ENCODE assay signal across 2 cellular contexts in genomic region chr7:147636553-147636952, GRCh38.
A peak's percentile ranks its signal among the peaks of the same experiment; 100 is the strongest.
TF ChIP-seq lines count a peak whose summit lies in the region.

No MANE protein-coding gene starts in this region.

TF ChIP-seq in HepG2, 621 proteins besides CTCF, POLR2A, EP300 and RAD21 (continued from another document):
- no peak for TF ChIP-seq PTBP1 (IDR thresholded peaks at IDR 0.05; ENCODE audit: low read depth, low read length, poor library complexity, severe bottlenecking)
TF ChIP-seq in HepG2: peak in this region for 1.

TF ChIP-seq in K562, 482 proteins besides CTCF, POLR2A, EP300 and RAD21 (continued from another document):
- no peak for TF ChIP-seq E2F3 (CRISPR knock-in tag; IDR thresholded peaks at IDR 0.05)
- no peak for TF ChIP-seq CAMTA2 (CRISPR knock-in tag; conservative IDR thresholded peaks at IDR 0.05)
- no peak for TF ChIP-seq GTF2A2 (tag; IDR thresholded peaks at IDR 0.05)
- TF ChIP-seq HEY1 (CRISPR knock-in tag; IDR thresholded peaks at IDR 0.05; ENCODE audit: borderline replicate concordance) = no peak
- no peak for TF ChIP-seq CEBPG (CRISPR knock-in tag; IDR thresholded peaks at IDR 0.05)
- TF ChIP-seq CEBPG (tag; conservative IDR thresholded peaks at IDR 0.05 in 1 of 2, IDR thresholded peaks at IDR 0.05 in 1 of 2) = peak in 1 of 2 experiments; percentile 78; a peak in 2 of 4 replicates
- no peak for TF ChIP-seq TCF7 (IDR thresholded peaks at IDR 0.05; ENCODE audit: borderline replicate concordance)
- no peak for TF ChIP-seq ZNF232 (CRISPR knock-in tag; IDR thresholded peaks at IDR 0.05)
